Comparison of ENCODE assay signal across 24 cellular contexts in the genomic region with DNA sequence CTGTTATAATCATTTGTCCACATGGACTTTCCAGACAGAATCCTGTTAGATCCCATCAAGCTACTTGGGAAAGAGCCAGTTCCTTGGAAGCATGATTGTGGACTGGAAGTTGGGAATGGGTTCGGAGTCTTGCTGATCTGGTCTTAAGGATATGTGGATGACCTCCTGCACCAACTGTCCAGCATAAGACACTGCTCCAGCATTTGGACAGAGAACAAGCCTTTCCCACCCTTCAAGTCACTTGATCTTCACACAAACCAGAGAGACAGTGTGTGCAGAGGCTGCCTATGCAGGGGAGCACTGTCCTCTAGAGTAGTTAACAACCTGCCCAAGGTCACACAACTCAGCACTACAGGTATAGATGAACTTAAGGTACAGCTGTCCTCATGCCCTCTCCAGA. TPM values are rescaled to one million over a fixed set of nuclear protein-coding genes. Genes with fewer than 3 reads are reported as not detected.
DNase-seq lines count a peak whose midpoint lies in the region; ATAC-seq, FAIRE-seq and TF ChIP-seq lines count a peak whose summit lies in the region.
"Had no signal": no experiment of that assay in that cellular context is flagged by ENCODE, and none has a peak within 500 bp of the region (broad histone marks: within the 10 kb centered on the region; RNA-seq: fewer than 3 reads in every experiment).

No MANE protein-coding gene starts in this region.

- H3K4me1 ChIP-seq in SK-N-SH (ENCODE audit: control insufficient read depth in 1 of 2, insufficient read depth in 2 of 2, low read depth in 1 of 2, low read length in 1 of 2) (peaks cover 0 to 7% of the 10 kb centered on the region in 2 experiments; a peak in 2 of 4 replicates), IMR-90 (ENCODE audit: control insufficient read depth, insufficient read depth, low read length) (no peaks in the 10 kb centered on the region), H1 (replicated peaks in 1 of 4; ENCODE audit: control insufficient read depth in 3 of 4, insufficient read depth in 4 of 4, low read length in 3 of 4) (peaks cover 0 to 18% (median 7%) of the 10 kb centered on the region in 4 experiments; a peak in 6 of 7 replicates)
- H3K4me1 ChIP-seq: BE2C; BLaER1 treated with 17β-estradiol and CSF1 and Interleukin-3, amounts not matched to agents 10 nM and 100 nM had no signal

- no peak overlapping the region for H3K27ac Mint-ChIP-seq in WTC11
- H3K27ac Mint-ChIP-seq: CD14-positive monocyte; CD4-positive, alpha-beta T cell; CD8-positive, alpha-beta memory T cell; H9; HFFc6 had no signal

- no TSS peak for BruUV-seq in IMR-90 (replicated peaks; lab: Mats Ljungman, UMichigan)

- H3K79me2 ChIP-seq in SK-N-SH (ENCODE audit: insufficient read depth) (no peaks in the 10 kb centered on the region), H1 (ENCODE audit: control insufficient read depth in 1 of 2, insufficient read depth in 2 of 2, low read length in 2 of 2) (no peaks in the 10 kb centered on the region)

- peaks cover 18% of the 10 kb centered on the region for H3K4me1 Mint-ChIP-seq in WTC11

- 0 out of 2 replicates have a peak, but pooled peaks cover 19% of the 10 kb centered on the region for H3K27me3 ChIP-seq in SK-N-SH (ENCODE audit: insufficient read depth)
- peaks cover 86% of the 10 kb centered on the region for H3K27me3 ChIP-seq in IMR-90 (ENCODE audit: control insufficient read depth, insufficient read depth, low read length)
- H3K27me3 ChIP-seq in H1 (replicated peaks in 1 of 4; ENCODE audit: control insufficient read depth in 3 of 4, extremely low read depth in 1 of 4, insufficient read depth in 3 of 4, low read length in 3 of 4), result peaks cover 71 to 92% (median 89%) of the 10 kb centered on the region in 4 experiments

- H2BK12ac ChIP-seq in H1 (ENCODE audit: low read depth, low read length), result no peak overlapping the region

- no peaks in the 10 kb centered on the region for H4K20me1 ChIP-seq in SK-N-SH (ENCODE audit: insufficient read depth)
- H4K20me1 ChIP-seq in IMR-90 (ENCODE audit: insufficient read depth, low read length), result no peaks in the 10 kb centered on the region; the same call in 1 of the 2 replicates
- peaks cover 4 to 16% of the 10 kb centered on the region in 2 experiments for H4K20me1 ChIP-seq in H1 (replicated peaks in 1 of 2; ENCODE audit: control insufficient read depth in 1 of 2, insufficient read depth in 2 of 2, low read length in 2 of 2)

- H3K27me3 Mint-ChIP-seq in WTC11 (ENCODE audit: low read depth), result peaks cover 100% of the 10 kb centered on the region

- no peak overlapping the region for H2BK5ac ChIP-seq in IMR-90 (ENCODE audit: low read depth, low read length, poor library complexity, severe bottlenecking)
- H2BK5ac ChIP-seq in H1 (ENCODE audit: low read depth, low read length), result no peak overlapping the region

- in situ Hi-C loops in IMR-90 (cut with MboI; ENCODE audit: low sequenced_read_pairs), result no loop called here

- H4K8ac ChIP-seq in IMR-90 (ENCODE audit: low read depth in 2 of 2, low read length in 2 of 2) (no peak overlapping the region), H1 (ENCODE audit: extremely low read depth, insufficient read depth, low read length) (no peak overlapping the region)

- WGBS in SK-N-SH (ENCODE audit: low lambda C conversion rate), result 0% methylated on average over 1 of the region's 1 CpG
- no CpG with 5 or more reads among the region's 1 CpG for WGBS in IMR-90 (ENCODE audit: extremely low coverage in 2 of 2, insufficient read length in 1 of 2), 2 experiments
- 0% methylated on average over 1 of the region's 1 CpG; no CpG with 5 or more reads in 1 of the 2 experiments for WGBS in H1 (ENCODE audit: extremely low coverage in 1 of 2, insufficient coverage in 1 of 2, insufficient read length in 1 of 2, insufficient replicate concordance in 2 of 2, low coverage in 1 of 2, low lambda C conversion rate in 2 of 2, missing lambda C conversion rate in 1 of 2), 2 experiments

- no peaks in the 10 kb centered on the region for H3K36me3 ChIP-seq in SK-N-SH (replicated peaks in 1 of 2; ENCODE audit: control insufficient read depth in 1 of 2, insufficient read depth in 2 of 2, low read length in 1 of 2)
- H3K36me3 ChIP-seq in IMR-90 (ENCODE audit: control insufficient read depth, insufficient read depth, low read length), result no peaks in the 10 kb centered on the region
- H3K36me3 ChIP-seq in H1 (ENCODE audit: control insufficient read depth in 2 of 4, insufficient read depth in 4 of 4, low read length in 3 of 4), result no peaks in the 10 kb centered on the region
- H3K36me3 ChIP-seq: BE2C; BLaER1 treated with 17β-estradiol and CSF1 and Interleukin-3, amounts not matched to agents 10 nM and 100 nM had no signal

- H3K9me1 ChIP-seq in IMR-90 (ENCODE audit: insufficient read depth, low read length), result 0 out of 2 replicates have a peak, but pooled peaks cover 3% of the 10 kb centered on the region

- TF ChIP-seq POLR2A in IMR-90 (IDR thresholded peaks at IDR 0.05; ENCODE audit: low read depth, low read length), result no peak
- no peak for TF ChIP-seq POLR2A in H1 (IDR thresholded peaks at IDR 0.05; ENCODE audit: control extremely low read depth in 1 of 2, low read depth in 2 of 2, low read length in 2 of 2)

- H3K9me3 Mint-ChIP-seq in WTC11, result no peaks in the 10 kb centered on the region
- H3K9me3 Mint-ChIP-seq: CD4-positive, alpha-beta T cell; CD8-positive, alpha-beta memory T cell; H9; HFFc6 had no signal

- H3K4ac ChIP-seq in IMR-90 (ENCODE audit: low read depth, low read length) (no peak overlapping the region), H1 (replicated peaks; ENCODE audit: insufficient read length, low read depth, low read length) (no peak overlapping the region)

- H2BK120ac ChIP-seq in IMR-90 (ENCODE audit: low read depth, low read length) (no peak overlapping the region), H1 (replicated peaks; ENCODE audit: low read depth, low read length) (no peak overlapping the region)

- H3K4me3 ChIP-seq in SK-N-SH (ENCODE audit: low read depth in 2 of 2, low read length in 1 of 2), result no peak overlapping the region
- no peak overlapping the region for H3K4me3 ChIP-seq in IMR-90 (ENCODE audit: insufficient read depth, low read depth, low read length)
- no peak overlapping the region for H3K4me3 ChIP-seq in H1 (ENCODE audit: extremely low read depth in 1 of 4, insufficient read depth in 2 of 4, low read depth in 3 of 4, low read length in 4 of 4)
- H3K4me3 ChIP-seq: A549; BLaER1 treated with 17β-estradiol and CSF1 and Interleukin-3, amounts not matched to agents 10 nM and 100 nM; GM23248 had no signal

- H3K18ac ChIP-seq in IMR-90 (ENCODE audit: low read depth, low read length) (no peak overlapping the region), H1 (ENCODE audit: extremely low read depth, low read length) (no peak overlapping the region)

- H4K5ac ChIP-seq in IMR-90 (ENCODE audit: low read depth, low read length), result no peak overlapping the region
- H4K5ac ChIP-seq in H1 (ENCODE audit: insufficient read length, low read depth, low read length), result no peak overlapping the region

- H3K27ac ChIP-seq in SK-N-SH (ENCODE audit: low read depth in 2 of 2, low read length in 1 of 2) (no peak overlapping the region), IMR-90 (ENCODE audit: insufficient read depth, low read length) (no peak overlapping the region), H1 (ENCODE audit: low read depth, low read length) (no peak overlapping the region)
- H3K27ac ChIP-seq: A549; BLaER1 treated with 17β-estradiol and CSF1 and Interleukin-3, amounts not matched to agents 10 nM and 100 nM; GM23248 had no signal

- no peak overlapping the region for H2BK15ac ChIP-seq in IMR-90 (ENCODE audit: low read depth, low read length)
- no peak overlapping the region for H2BK15ac ChIP-seq in H1 (ENCODE audit: low read length)

- no peak for TF ChIP-seq EP300 in SK-N-SH (IDR thresholded peaks at IDR 0.05; ENCODE audit: borderline replicate concordance in 1 of 2, low read depth in 1 of 2, low read length in 1 of 2)
- TF ChIP-seq EP300 in H1 (IDR thresholded peaks at IDR 0.05; ENCODE audit: borderline replicate concordance in 1 of 2, low read depth in 2 of 2, low read length in 2 of 2), result no peak

- H3F3A ChIP-seq in SK-N-SH (replicated peaks; ENCODE audit: insufficient read depth), result no peaks in the 10 kb centered on the region

- H3K9ac ChIP-seq in SK-N-SH (no peak overlapping the region), IMR-90 (ENCODE audit: low read depth, low read length) (no peak overlapping the region), H1 (replicated peaks in 1 of 4; ENCODE audit: extremely low read depth in 1 of 4, low read depth in 3 of 4, low read length in 3 of 4) (no peak overlapping the region)
- H3K9ac ChIP-seq: BLaER1 treated with 17β-estradiol and CSF1 and Interleukin-3, amounts not matched to agents 10 nM and 100 nM; GM23248 had no signal

- no peak overlapping the region for H4K91ac ChIP-seq in IMR-90 (ENCODE audit: insufficient read depth, low read depth, low read length)
- no peak overlapping the region for H4K91ac ChIP-seq in H1 (replicated peaks; ENCODE audit: insufficient read length, low read length)

- no peak overlapping the region for H3K14ac ChIP-seq in IMR-90 (replicated peaks; ENCODE audit: low read depth, low read length)
- no peak overlapping the region for H3K14ac ChIP-seq in H1 (ENCODE audit: insufficient read length)

- ATAC-seq in SK-N-SH treated with all-trans-retinoic acid at 6 μM for 48 hours (no peak), IMR-90 (ENCODE audit: low read depth) (no peak), WTC11 (no peak)
- ATAC-seq: A549, HCT116 had no signal

- H2AFZ ChIP-seq in SK-N-SH (ENCODE audit: low read depth), result no peak overlapping the region
- no peak overlapping the region for H2AFZ ChIP-seq in IMR-90 (replicated peaks; ENCODE audit: low read length, poor library complexity)
- no peak overlapping the region for H2AFZ ChIP-seq in H1 (ENCODE audit: low read length)
- H2AFZ ChIP-seq: GM23248 had no signal

- no peak for TF ChIP-seq CTCF in SK-N-SH (IDR thresholded peaks at IDR 0.05)
- no peak for TF ChIP-seq CTCF in IMR-90 (conservative IDR thresholded peaks at IDR 0.05; ENCODE audit: low read depth, low read length)
- no peak for TF ChIP-seq CTCF in WTC11 (IDR thresholded peaks at IDR 0.05)
- TF ChIP-seq CTCF in H1 (IDR thresholded peaks at IDR 0.05; ENCODE audit: control extremely low read depth in 1 of 3, insufficient read depth in 1 of 3, low read depth in 1 of 3, low read length in 3 of 3), result no peak

- peaks cover 4% of the 10 kb centered on the region; the same call in 1 of the 2 replicates for H3K23me2 ChIP-seq in H1 (ENCODE audit: low read depth, low read length)

- no peaks in the 10 kb centered on the region for H3K79me1 ChIP-seq in IMR-90 (ENCODE audit: low read depth in 1 of 2, low read length in 2 of 2)
- no peaks in the 10 kb centered on the region for H3K79me1 ChIP-seq in H1 (ENCODE audit: low read depth, low read length)

- H3K9me2 ChIP-seq in SK-N-SH, result no peaks in the 10 kb centered on the region

- H3K9me3 ChIP-seq in SK-N-SH (no peaks in the 10 kb centered on the region), IMR-90 (ENCODE audit: control insufficient read depth, insufficient read depth, low read length) (0 out of 2 replicates have a peak, but pooled peaks cover 2% of the 10 kb centered on the region), H1 (ENCODE audit: insufficient read depth in 2 of 2, low read depth in 1 of 2, low read length in 1 of 2) (no peaks in the 10 kb centered on the region)
- H3K9me3 ChIP-seq: A549; BE2C; BLaER1 treated with 17β-estradiol and CSF1 and Interleukin-3, amounts not matched to agents 10 nM and 100 nM had no signal

- POLR2A ChIA-PET in SK-N-SH (lab: Yijun Ruan, JAX), result no interaction called here
- POLR2A ChIA-PET in IMR-90 (lab: Charles Lee; ENCODE audit: unreplicated experiment), result no interaction called here
- POLR2A ChIA-PET in WTC11 (lab: Charles Lee), result interaction anchor here (0.6 to 1.4 kb wide), 2 partner anchors 22 to 54 kb away, joined by 4 to 8 read pairs; a partner anchor contains a TSS
- POLR2A ChIA-PET in H1 (lab: Charles Lee; ENCODE audit: partially characterized antibody), result interaction anchor here (0.8 to 1.1 kb wide), 2 partner anchors 13 to 19 kb away, joined by 3 read pairs; no protein-coding TSS in a partner anchor

- no peak for TF ChIP-seq RAD21 in SK-N-SH (IDR thresholded peaks at IDR 0.05; ENCODE audit: low read length)
- TF ChIP-seq RAD21 in IMR-90 (IDR thresholded peaks at IDR 0.05; ENCODE audit: low read length), result no peak
- no peak for TF ChIP-seq RAD21 in H1 (IDR thresholded peaks at IDR 0.05 in 1 of 2, conservative IDR thresholded peaks at IDR 0.05 in 1 of 2; ENCODE audit: low read depth in 2 of 2, low read length in 2 of 2)

- H2BK20ac ChIP-seq in IMR-90 (ENCODE audit: low read depth, low read length), result no peak overlapping the region
- H2BK20ac ChIP-seq in H1 (ENCODE audit: low read length), result no peak overlapping the region

- no peak overlapping the region for H3K4me2 ChIP-seq in SK-N-SH
- H3K4me2 ChIP-seq in IMR-90 (ENCODE audit: low read depth, low read length), result no peak overlapping the region
- H3K4me2 ChIP-seq in H1 (ENCODE audit: insufficient read depth in 1 of 2, low read depth in 2 of 2, low read length in 2 of 2), result no peak overlapping the region
- H3K4me2 ChIP-seq: A549; BLaER1 treated with 17β-estradiol and CSF1 and Interleukin-3, amounts not matched to agents 10 nM and 100 nM had no signal

- CTCF ChIA-PET in SK-N-SH (lab: Yijun Ruan, JAX), result no interaction called here
- CTCF ChIA-PET in IMR-90 (lab: Yijun Ruan, JAX), result no interaction called here
- CTCF ChIA-PET in WTC11 (lab: Charles Lee), result no interaction called here
- CTCF ChIA-PET in H1 (lab: Charles Lee; ENCODE audit: partially characterized antibody), result interaction anchor here (0.6 to 3.3 kb wide), 4 partner anchors 10 to 52 kb away, joined by 3 to 13 read pairs (median 4); no protein-coding TSS in a partner anchor

- FAIRE-seq in H1 (lab: Jason Lieb, UNC), result no peak
- FAIRE-seq: A549, G401.6, GM18507 had no signal

- no peaks in the 10 kb centered on the region for H3K36me3 Mint-ChIP-seq in WTC11
- H3K36me3 Mint-ChIP-seq: CD14-positive monocyte; CD8-positive, alpha-beta memory T cell had no signal

- H2AK5ac ChIP-seq in IMR-90 (ENCODE audit: low read depth, low read length) (no peak overlapping the region), H1 (ENCODE audit: low read depth, low read length) (no peak overlapping the region)

- H3K4me3 Mint-ChIP-seq in WTC11, result no peak overlapping the region
- H3K4me3 Mint-ChIP-seq: CD4-positive, alpha-beta T cell; CD8-positive, alpha-beta memory T cell; H9; HFFc6 had no signal

- dilution Hi-C loops in IMR-90 (cut with HindIII; ENCODE audit: low sequenced_read_pairs, unreplicated experiment), result no loop called here

- H2AK9ac ChIP-seq in IMR-90 (replicated peaks; ENCODE audit: low read depth, low read length, poor library complexity), result no peak overlapping the region

- no peak overlapping the region for H3K56ac ChIP-seq in IMR-90 (ENCODE audit: extremely low read depth, insufficient read depth, low read length)
- H3K56ac ChIP-seq in H1 (replicated peaks; ENCODE audit: insufficient read length, low read depth, low read length), result no peak overlapping the region

- H3K23ac ChIP-seq in IMR-90 (ENCODE audit: low read depth, low read length) (no peak overlapping the region), H1 (ENCODE audit: insufficient read length) (no peak overlapping the region)

- DNase-seq in SK-N-SH (no peak), IMR-90 (peak; percentile 2), WTC11 (ENCODE audit: low spot score) (no peak), H1 (ENCODE audit: low read depth in 1 of 2, low spot score in 2 of 2) (no peak), DMS153 treated with DMSO at 0.1 percent for 48 hours (lab: John Stamatoyannopoulos, UW; ENCODE audit: unreplicated experiment) (no peak)
- DNase-seq in activated CD4-positive, alpha-beta T cell treated with anti-CD3 and anti-CD28 coated beads, Interleukin-2, amount 50 U/mL, for 1 hour, result no peak
- DNase-seq: 8988T; ACHN; AML-193; BE2C; CD4-positive, alpha-beta T cell; CD8-positive, alpha-beta memory T cell; DND-41; GM23248; H9; HFFc6 had no signal

- intact Hi-C loops in IMR-90 (cut with micrococcal nuclease), result no loop called here

RNA-seq across cellular contexts. Expression of a gene that starts 5.8 kb away (rescaled TPM):
- polyA plus RNA-seq in SK-N-SH (2012; rRNA removed) (not detected in 2 replicates), IMR-90 (2012; rRNA removed) (not detected in 2 replicates), H1 (2011; rRNA removed) (not detected in 2 replicates)
- polyA plus RNA-seq in SK-N-SH (2012; cell fraction: cytosol; rRNA removed), result not detected in 2 replicates
- polyA plus RNA-seq in SK-N-SH (2012; cell fraction: nucleus; rRNA removed), result not detected in 2 replicates
- total RNA-seq in IMR-90 (2012; rRNA removed) (not detected in 2 replicates), WTC11 (2021) (not detected in 3 replicates)
- not detected in 2 replicates for polyA plus RNA-seq in IMR-90 (2012; cell fraction: cytosol; rRNA removed)
- polyA plus RNA-seq in IMR-90 (2012; cell fraction: nucleus; rRNA removed; ENCODE audit: low replicate concordance), result not detected in 2 replicates
- not detected in 2 replicates for total RNA-seq in H1 (2021; fragmentation: NEBNext Ultra II Directional; extraction: Animal tissue kit (Norgen Biotek cat#: 25700))
- polyA plus RNA-seq in H1 (2011; cell fraction: cytosol; rRNA removed), result not detected
- polyA plus RNA-seq in H1 (2011; cell fraction: nucleus; rRNA removed), result not detected
- not detected in 4 replicates for polyA plus RNA-seq in H1 (2012, experiment 1 of 2)
- polyA plus RNA-seq in H1 (2012, experiment 2 of 2), result not detected
- polyA plus RNA-seq in H1 (2013, experiment 1 of 2), result not detected
- not detected for polyA plus RNA-seq in H1 (2013, experiment 2 of 2)
- polyA minus RNA-seq in H1 (2011; rRNA and poly(A)+ RNA removed), result not detected in 2 replicates
- not detected for polyA minus RNA-seq in H1 (2011; cell fraction: cytosol; rRNA and poly(A)+ RNA removed)
- polyA minus RNA-seq in H1 (2011; cell fraction: nucleus; rRNA and poly(A)+ RNA removed), result not detected
- total RNA-seq: CD4-positive, alpha-beta T cell; CD8-positive, alpha-beta memory T cell; GM23248; H4; H9; HFFc6 had no signal
- polyA plus RNA-seq: A549; CD14-positive monocyte; CD8-positive, alpha-beta memory T cell; GM23248 had no signal

RNA-seq across cellular contexts. Expression of a gene that starts 7.4 kb away (rescaled TPM):
- polyA plus RNA-seq in SK-N-SH (2012; rRNA removed) (3.5 and 5.4 TPM in 2 replicates), IMR-90 (2012; rRNA removed) (0.60 and 1.6 TPM in 2 replicates), H1 (2011; rRNA removed) (not detected in 2 replicates)
- polyA plus RNA-seq in SK-N-SH (2012; cell fraction: cytosol; rRNA removed), result 1.4 and 3.6 TPM in 2 replicates
- polyA plus RNA-seq in SK-N-SH (2012; cell fraction: nucleus; rRNA removed), result 0.64 and 1.3 TPM in 2 replicates
- total RNA-seq in IMR-90 (2012; rRNA removed) (1.9 TPM in 1 of 2 replicates, not detected in the other), WTC11 (2021) (0.94 to 2.8 TPM in 2 of 3 replicates, not detected in the other)
- polyA plus RNA-seq in IMR-90 (2012; cell fraction: cytosol; rRNA removed), result 0.55 and 0.92 TPM in 2 replicates
- 0.87 TPM in 1 of 2 replicates, not detected in the other for polyA plus RNA-seq in IMR-90 (2012; cell fraction: nucleus; rRNA removed; ENCODE audit: low replicate concordance)
- not detected in 2 replicates for total RNA-seq in H1 (2021; fragmentation: NEBNext Ultra II Directional; extraction: Animal tissue kit (Norgen Biotek cat#: 25700))
- polyA plus RNA-seq in H1 (2011; cell fraction: cytosol; rRNA removed), result not detected
- not detected for polyA plus RNA-seq in H1 (2011; cell fraction: nucleus; rRNA removed)
- polyA plus RNA-seq in H1 (2012, experiment 1 of 2), result not detected in 4 replicates
- not detected for polyA plus RNA-seq in H1 (2012, experiment 2 of 2)
- 2.4 TPM for polyA plus RNA-seq in H1 (2013, experiment 1 of 2)
- 1.4 TPM for polyA plus RNA-seq in H1 (2013, experiment 2 of 2)
- not detected in 2 replicates for polyA minus RNA-seq in H1 (2011; rRNA and poly(A)+ RNA removed)
- polyA minus RNA-seq in H1 (2011; cell fraction: cytosol; rRNA and poly(A)+ RNA removed), result not detected
- not detected for polyA minus RNA-seq in H1 (2011; cell fraction: nucleus; rRNA and poly(A)+ RNA removed)
- total RNA-seq: CD4-positive, alpha-beta T cell; GM23248; H4; H9 had no signal
- polyA plus RNA-seq: CD14-positive monocyte; CD8-positive, alpha-beta memory T cell had no signal

RNA-seq across cellular contexts. Expression of a gene that starts 11.9 kb away (rescaled TPM):
- polyA plus RNA-seq in SK-N-SH (2012; rRNA removed), result 9.5 and 13.0 TPM in 2 replicates
- polyA plus RNA-seq in SK-N-SH (2012; cell fraction: cytosol; rRNA removed), result 7.8 and 8.5 TPM in 2 replicates
- polyA plus RNA-seq in SK-N-SH (2012; cell fraction: nucleus; rRNA removed), result 2.2 and 5.8 TPM in 2 replicates
- total RNA-seq in IMR-90 (2012; rRNA removed), result not detected in 2 replicates
- polyA plus RNA-seq in IMR-90 (2012; rRNA removed), result 0.56 and 1.1 TPM in 2 replicates
- polyA plus RNA-seq in IMR-90 (2012; cell fraction: cytosol; rRNA removed), result 0.73 and 0.95 TPM in 2 replicates
- polyA plus RNA-seq in IMR-90 (2012; cell fraction: nucleus; rRNA removed; ENCODE audit: low replicate concordance), result 0.07 and 0.26 TPM in 2 replicates
- total RNA-seq in WTC11 (2021), result 50.6 to 60.2 TPM (median 58.2 TPM) in 3 replicates
- total RNA-seq in H1 (2021; fragmentation: NEBNext Ultra II Directional; extraction: Animal tissue kit (Norgen Biotek cat#: 25700)), result 5.2 and 5.9 TPM in 2 replicates
- polyA plus RNA-seq in H1 (2011; rRNA removed), result 20.8 and 28.2 TPM in 2 replicates
- 19.2 TPM for polyA plus RNA-seq in H1 (2011; cell fraction: cytosol; rRNA removed)
- 15.5 TPM for polyA plus RNA-seq in H1 (2011; cell fraction: nucleus; rRNA removed)
- polyA plus RNA-seq in H1 (2012, experiment 1 of 2), result 32.8 to 54.9 TPM (median 39.1 TPM) in 4 replicates
- polyA plus RNA-seq in H1 (2012, experiment 2 of 2), result 72.3 TPM
- polyA plus RNA-seq in H1 (2013, experiment 1 of 2), result 64.0 TPM
- 65.9 TPM for polyA plus RNA-seq in H1 (2013, experiment 2 of 2)
- 14.4 and 15.9 TPM in 2 replicates for polyA minus RNA-seq in H1 (2011; rRNA and poly(A)+ RNA removed)
- 10.0 TPM for polyA minus RNA-seq in H1 (2011; cell fraction: cytosol; rRNA and poly(A)+ RNA removed)
- 6.6 TPM for polyA minus RNA-seq in H1 (2011; cell fraction: nucleus; rRNA and poly(A)+ RNA removed)
- total RNA-seq: HFFc6 had no signal

RNA-seq across cellular contexts. Expression of a gene that starts 13.4 kb away (rescaled TPM):
- polyA plus RNA-seq in SK-N-SH (2012; rRNA removed) (0.45 and 1.3 TPM in 2 replicates), IMR-90 (2012; rRNA removed) (0.10 TPM in 1 of 2 replicates, not detected in the other), H1 (2011; rRNA removed) (1.7 and 2.1 TPM in 2 replicates)
- polyA plus RNA-seq in SK-N-SH (2012; cell fraction: cytosol; rRNA removed), result 0.49 and 0.51 TPM in 2 replicates
- 0.15 TPM in 2 replicates for polyA plus RNA-seq in SK-N-SH (2012; cell fraction: nucleus; rRNA removed)
- total RNA-seq in IMR-90 (2012; rRNA removed) (not detected in 2 replicates), WTC11 (2021) (4.5 to 4.8 TPM (median 4.7 TPM) in 3 replicates)
- not detected in 2 replicates for polyA plus RNA-seq in IMR-90 (2012; cell fraction: cytosol; rRNA removed)
- not detected in 2 replicates for polyA plus RNA-seq in IMR-90 (2012; cell fraction: nucleus; rRNA removed; ENCODE audit: low replicate concordance)
- not detected in 2 replicates for total RNA-seq in H1 (2021; fragmentation: NEBNext Ultra II Directional; extraction: Animal tissue kit (Norgen Biotek cat#: 25700))
- polyA plus RNA-seq in H1 (2011; cell fraction: cytosol; rRNA removed), result 1.4 TPM
- polyA plus RNA-seq in H1 (2011; cell fraction: nucleus; rRNA removed), result 2.3 TPM
- 2.2 to 7.4 TPM (median 3.0 TPM) in 4 replicates for polyA plus RNA-seq in H1 (2012, experiment 1 of 2)
- 3.1 TPM for polyA plus RNA-seq in H1 (2012, experiment 2 of 2)
- 7.4 TPM for polyA plus RNA-seq in H1 (2013, experiment 1 of 2)
- polyA plus RNA-seq in H1 (2013, experiment 2 of 2), result 7.4 TPM
- 0.73 and 0.93 TPM in 2 replicates for polyA minus RNA-seq in H1 (2011; rRNA and poly(A)+ RNA removed)
- not detected for polyA minus RNA-seq in H1 (2011; cell fraction: cytosol; rRNA and poly(A)+ RNA removed)
- not detected for polyA minus RNA-seq in H1 (2011; cell fraction: nucleus; rRNA and poly(A)+ RNA removed)
- total RNA-seq: CD4-positive, alpha-beta T cell; CD8-positive, alpha-beta memory T cell; H4 had no signal
- polyA plus RNA-seq: A549; CD14-positive monocyte; CD8-positive, alpha-beta memory T cell had no signal

RNA-seq across cellular contexts. Expression of a gene that starts 20.3 kb away (rescaled TPM):
- polyA plus RNA-seq in SK-N-SH (2012; rRNA removed) (106 and 205 TPM in 2 replicates), IMR-90 (2012; rRNA removed) (733 and 821 TPM in 2 replicates), H1 (2011; rRNA removed) (109 and 117 TPM in 2 replicates)
- 94.6 and 121 TPM in 2 replicates for polyA plus RNA-seq in SK-N-SH (2012; cell fraction: cytosol; rRNA removed)
- 52.0 and 151 TPM in 2 replicates for polyA plus RNA-seq in SK-N-SH (2012; cell fraction: nucleus; rRNA removed)
- total RNA-seq in IMR-90 (2012; rRNA removed) (137 and 166 TPM in 2 replicates), WTC11 (2021) (92.7 to 114 TPM (median 103 TPM) in 3 replicates)
- 236 and 418 TPM in 2 replicates for polyA plus RNA-seq in IMR-90 (2012; cell fraction: cytosol; rRNA removed)
- polyA plus RNA-seq in IMR-90 (2012; cell fraction: nucleus; rRNA removed; ENCODE audit: low replicate concordance), result 56.6 and 97.9 TPM in 2 replicates
- total RNA-seq in H1 (2021; fragmentation: NEBNext Ultra II Directional; extraction: Animal tissue kit (Norgen Biotek cat#: 25700)), result 3.5 and 7.9 TPM in 2 replicates
- polyA plus RNA-seq in H1 (2011; cell fraction: cytosol; rRNA removed), result 255 TPM
- 53.0 TPM for polyA plus RNA-seq in H1 (2011; cell fraction: nucleus; rRNA removed)
- polyA plus RNA-seq in H1 (2012, experiment 1 of 2), result 61.1 to 122 TPM (median 93.3 TPM) in 4 replicates
- polyA plus RNA-seq in H1 (2012, experiment 2 of 2), result 263 TPM
- 64.0 TPM for polyA plus RNA-seq in H1 (2013, experiment 1 of 2)
- 72.0 TPM for polyA plus RNA-seq in H1 (2013, experiment 2 of 2)
- 15.8 and 21.0 TPM in 2 replicates for polyA minus RNA-seq in H1 (2011; rRNA and poly(A)+ RNA removed)
- 24.5 TPM for polyA minus RNA-seq in H1 (2011; cell fraction: cytosol; rRNA and poly(A)+ RNA removed)
- polyA minus RNA-seq in H1 (2011; cell fraction: nucleus; rRNA and poly(A)+ RNA removed), result 16.6 TPM
- total RNA-seq: H4 had no signal
- polyA plus RNA-seq: A549 had no signal

Comparison
In these comparisons a context has a peak if more than half of its experiments do, and no peak if none do; other contexts are left out.
1. POLR2A ChIA-PET loops: an anchor here in WTC11 (0.6 to 1.4 kb wide) and H1 (0.8 to 1.1 kb wide); none called in SK-N-SH and IMR-90.